29 cellular contexts compared by ENCODE assay signal in the genomic region with DNA sequence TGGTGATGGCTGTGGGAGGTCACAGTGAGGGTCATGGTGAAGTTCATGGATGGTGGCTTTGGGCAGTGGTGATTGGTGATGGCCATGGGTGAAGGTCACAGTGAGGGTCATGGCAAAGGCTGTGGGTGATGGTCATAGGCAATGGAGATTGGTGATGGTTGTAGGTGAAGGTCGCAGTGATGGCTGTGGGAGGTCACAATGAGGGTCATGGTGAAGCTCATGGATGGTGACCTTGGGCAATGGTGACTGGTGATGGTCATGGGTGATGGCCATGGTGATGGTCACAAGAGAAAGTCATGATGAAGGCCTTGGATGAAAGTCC.
"Had no signal": no experiment of that assay in that cellular context is flagged by ENCODE, and none has a peak within 500 bp of the region (broad histone marks: within the 10 kb centered on the region; RNA-seq: fewer than 3 reads in every experiment).

No MANE protein-coding gene starts in this region.

- H3K9me3 ChIP-seq: adrenal gland, body of pancreas, thyroid gland had no signal

- DNase-seq: activated CD4-positive, alpha-beta T cell treated with anti-CD3 and anti-CD28 coated beads for 48 hours; activated CD4-positive, alpha-beta T cell treated with anti-CD3 and anti-CD28 coated beads, Interleukin-2, amount 50 U/mL, for 48 hours; activated CD8-positive, alpha-beta memory T cell treated with anti-CD3 and anti-CD28 coated beads for 24 hours; activated effector memory CD4-positive, alpha-beta T cell treated with Interleukin-2 at 50 U/mL for 16 hours; activated naive CD4-positive, alpha-beta T cell treated with Interleukin-2 at 50 U/mL for 16 hours; activated naive CD8-positive, alpha-beta T cell treated with anti-CD3 and anti-CD28 coated beads for 36 hours; adrenal gland; aorta; body of pancreas; caudate nucleus; cortex of kidney; effector memory CD8-positive, alpha-beta T cell; erythroblast; left cardiac atrium; mesendoderm; natural killer cell; stimulated activated CD4-positive, alpha-beta T cell treated with anti-CD3 and anti-CD28 coated beads, Interleukin-12 subunit alpha, Interleukin-12 subunit beta, amount 100 ng/mL, for 4 hours; stimulated activated CD4-positive, alpha-beta T cell treated with anti-CD3 and anti-CD28 coated beads, Interleukin-4, amount 100 ng/mL, for 24 hours; stimulated activated naive CD8-positive, alpha-beta T cell treated with anti-CD3 and anti-CD28 coated beads, Interleukin-15, amount 100 ng/mL, for 72 hours; substantia nigra; thyroid gland had no signal

- H3K4me3 ChIP-seq: adrenal gland, body of pancreas, gastroesophageal sphincter, hepatocyte, skin epidermis, thyroid gland had no signal

- H3K36me3 ChIP-seq: adrenal gland, gastroesophageal sphincter, thyroid gland had no signal

- H3K4me2 ChIP-seq: hepatocyte had no signal

- H3K27ac ChIP-seq: adrenal gland, body of pancreas, gastroesophageal sphincter, hepatocyte, skin epidermis, thyroid gland, VCaP had no signal

- H2AFZ ChIP-seq: hepatocyte had no signal

- H3K27me3 ChIP-seq: adrenal gland, body of pancreas, thyroid gland had no signal

- H3K4me1 ChIP-seq: adrenal gland, body of pancreas, gastroesophageal sphincter, thyroid gland had no signal

- ATAC-seq: body of pancreas; effector memory CD8-positive, alpha-beta T cell; gastroesophageal sphincter; left cardiac atrium; natural killer cell; sciatic nerve; stimulated activated effector memory CD8-positive, alpha-beta T cell treated with anti-CD3 and anti-CD28 coated beads, Interleukin-12 subunit alpha, Interleukin-12 subunit beta, amount 100 ng/mL, for 72 hours; stimulated activated naive CD8-positive, alpha-beta T cell treated with anti-CD3 and anti-CD28 coated beads, Interleukin-15, amount 100 ng/mL, for 72 hours had no signal

- FAIRE-seq: keratinocyte, TTC549 had no signal
